In the genomic region with DNA sequence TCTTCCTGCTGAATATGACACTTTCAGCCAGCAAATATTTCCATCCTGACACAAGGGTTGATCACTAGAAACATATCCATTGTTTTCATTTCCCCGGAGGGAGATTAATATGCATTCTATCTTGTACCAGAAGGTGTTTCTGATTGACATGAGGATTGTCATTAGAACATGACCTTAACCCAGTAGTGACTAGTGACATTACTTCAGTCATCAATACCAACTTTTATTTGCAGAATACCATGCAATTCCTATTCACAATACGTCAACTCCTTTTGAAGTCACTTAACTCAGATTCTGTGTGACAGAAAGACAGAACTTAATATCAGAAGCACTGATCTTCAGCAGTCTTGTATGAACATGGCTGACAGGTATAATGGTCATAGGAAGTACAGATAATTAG, we compare ENCODE assay signal across 30 cellular contexts.
"Had no signal": no experiment of that assay in that cellular context is flagged by ENCODE, and none has a peak within 500 bp of the region (broad histone marks: within the 10 kb centered on the region; RNA-seq: fewer than 3 reads in every experiment).

No MANE protein-coding gene starts in this region.

- H3K36me3 ChIP-seq: adrenal gland, ascending aorta, brain microvascular endothelial cell, breast epithelium, cardiac muscle cell had no signal

- H3K27me3 ChIP-seq: adrenal gland, ascending aorta, body of pancreas, brain microvascular endothelial cell, breast epithelium, cardiac muscle cell had no signal

- H3K4me3 ChIP-seq: adrenal gland, ascending aorta, body of pancreas, breast epithelium, cardiac muscle cell had no signal

- H3K9me3 ChIP-seq: adrenal gland, ascending aorta, body of pancreas, breast epithelium had no signal

- DNase-seq: activated effector memory CD4-positive, alpha-beta T cell treated with anti-CD3 and anti-CD28 coated beads, Interleukin-2, amount 50 U/mL, for 16 hours; activated effector memory CD4-positive, alpha-beta T cell treated with Interleukin-2 at 50 U/mL for 16 hours; activated gamma-delta T cell; activated gamma-delta T cell treated with Interleukin-2 at 50 U/mL for 16 hours; activated naive CD4-positive, alpha-beta T cell; activated naive CD4-positive, alpha-beta T cell treated with anti-CD3 and anti-CD28 coated beads for 36 hours; activated naive CD4-positive, alpha-beta T cell treated with anti-CD3 and anti-CD28 coated beads, Interleukin-2, amount 10 ng/mL, durations not matched to agents 7 days and 5 days; activated naive CD4-positive, alpha-beta T cell treated with anti-CD3 and anti-CD28 coated beads, Interleukin-2, amount 50 U/mL, for 16 hours; activated naive CD4-positive, alpha-beta T cell treated with Interleukin-2 at 50 U/mL for 16 hours; activated naive CD8-positive, alpha-beta T cell treated with anti-CD3 and anti-CD28 coated beads for 36 hours; activated naive CD8-positive, alpha-beta T cell treated with anti-CD3 and anti-CD28 coated beads, Interleukin-2, amount 10 ng/mL, durations not matched to agents 7 days and 5 days; activated naive CD8-positive, alpha-beta T cell treated with anti-CD3 and anti-CD28 coated beads, Interleukin-2, amount 50 U/mL, for 24 hours; activated T-cell treated with anti-CD3 and anti-CD28 coated beads, Interleukin-2, amount 50 U/mL, for 1 hour; activated T-cell treated with anti-CD3 and anti-CD28 coated beads, Interleukin-2, amount 50 U/mL, for 24 hours; activated T-cell treated with anti-CD3 and anti-CD28 coated beads, Interleukin-2, amount 50 U/mL, for 4 hours; activated T-cell treated with anti-CD3 and anti-CD28 coated beads, Interleukin-2, amount 50 U/mL, for 48 hours; activated T-cell treated with anti-CD3 and anti-CD28 coated beads, Interleukin-2, amount 50 U/mL, for 72 hours; adrenal gland; amniotic stem cell; amygdala; anterior cingulate cortex; aorta; body of pancreas; brain microvascular endothelial cell; caudate nucleus; central memory CD4-positive, alpha-beta T cell; cerebellar nuclear complex had no signal

- H3K27ac ChIP-seq: adrenal gland, ascending aorta, body of pancreas, brain microvascular endothelial cell, breast epithelium, cardiac muscle cell had no signal
